18 cellular contexts compared by ENCODE assay signal in the genomic region with DNA sequence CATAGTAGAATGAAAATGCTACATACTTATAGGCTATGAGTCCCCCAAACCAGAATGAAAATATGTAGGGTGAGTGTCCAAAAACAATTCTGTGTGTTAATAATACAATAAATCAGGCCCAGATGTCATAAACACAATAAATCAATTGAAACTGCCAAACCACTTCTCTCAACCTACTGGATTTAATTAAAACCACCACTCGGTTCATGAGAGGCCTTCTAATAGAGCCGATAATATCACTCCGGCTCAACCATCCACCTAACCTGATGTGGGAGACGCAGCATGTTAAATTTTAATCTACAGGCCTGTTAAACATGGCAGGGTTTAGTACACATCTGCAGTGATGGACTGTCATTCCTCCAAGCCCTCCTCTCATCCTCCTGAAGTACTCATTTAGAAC.
A peak's percentile ranks its signal among the peaks of the same experiment; 100 is the strongest.
DNase-seq lines count a peak whose midpoint lies in the region; ATAC-seq and TF ChIP-seq lines count a peak whose summit lies in the region.
"Had no signal": no experiment of that assay in that cellular context is flagged by ENCODE, and none has a peak within 500 bp of the region (broad histone marks: within the 10 kb centered on the region; RNA-seq: fewer than 3 reads in every experiment).

No MANE protein-coding gene starts in this region.

- H2AFZ ChIP-seq in mesenchymal stem cell (ENCODE audit: low read depth, low read length), result no peak overlapping the region

- no peak overlapping the region for H2AK5ac ChIP-seq in mesenchymal stem cell (ENCODE audit: low read length, severe bottlenecking)

- H3K18ac ChIP-seq in mesenchymal stem cell (ENCODE audit: low read depth in 1 of 2, low read length in 2 of 2), result peak overlapping the region in 1 of 2 experiments; percentile 1

- no peak overlapping the region for H3K23ac ChIP-seq in mesenchymal stem cell (ENCODE audit: low read length in 2 of 2)

- no peak overlapping the region for H4K8ac ChIP-seq in mesenchymal stem cell (ENCODE audit: low read length)

- no peak for TF ChIP-seq CTCF in BE2C (IDR thresholded peaks at IDR 0.05; ENCODE audit: low read depth, low read length)

- H3K4me1 ChIP-seq in BE2C (peaks cover 41% of the 10 kb centered on the region), mesenchymal stem cell (ENCODE audit: control insufficient read depth, insufficient read depth, low read depth, low read length) (no peaks in the 10 kb centered on the region)

- no peak overlapping the region for H4K91ac ChIP-seq in mesenchymal stem cell (ENCODE audit: low read length)

- no peak overlapping the region for H2BK15ac ChIP-seq in mesenchymal stem cell (ENCODE audit: low read depth, poor library complexity, severe bottlenecking)

- ATAC-seq in SK-N-SH treated with all-trans-retinoic acid at 6 μM for 48 hours (no peak), GM18858 (IDR thresholded peaks at IDR 0.05; ENCODE audit: unreplicated experiment) (no peak), GM21723 (IDR thresholded peaks at IDR 0.05; ENCODE audit: unreplicated experiment) (no peak)
- ATAC-seq: activated CD8-positive, alpha-beta memory T cell treated with anti-CD3 and anti-CD28 coated beads, Interleukin-2, amount 10 ng/mL, durations not matched to agents 7 days and 5 days; activated naive CD4-positive, alpha-beta T cell treated with anti-CD3 and anti-CD28 coated beads, Interleukin-2, amount 50 U/mL, for 72 hours; HCT116; left lobe of liver had no signal

- no peaks in the 10 kb centered on the region for H3K79me1 ChIP-seq in mesenchymal stem cell (replicated peaks; ENCODE audit: low read length, poor library complexity, severe bottlenecking)

- no peak overlapping the region for H2BK5ac ChIP-seq in mesenchymal stem cell (ENCODE audit: low read depth, low read length, poor library complexity, severe bottlenecking)

- peak; percentile 70 for DNase-seq in BE2C
- peak; percentile 14 for DNase-seq in NCI-H1092 (lab: John Stamatoyannopoulos, UW)
- DNase-seq in mesenchymal stem cell, result no peak
- no peak for DNase-seq in UCSD-AML1 (lab: John Stamatoyannopoulos, UW; ENCODE audit: unreplicated experiment)
- DNase-seq: activated CD8-positive, alpha-beta memory T cell treated with anti-CD3 and anti-CD28 coated beads, Interleukin-2, amount 10 ng/mL, durations not matched to agents 7 days and 5 days; effector CD8-positive, alpha-beta T cell; esophagus squamous epithelium; head of caudate nucleus; NCI-H1105 treated with DMSO at 0.1 percent for 48 hours; NK-92 treated with Interleukin-12 subunit alpha and Interleukin-12 subunit beta, amount 100 ng/mL, for 24 hours; thyroid gland had no signal

- no peak overlapping the region for H3K27ac ChIP-seq in mesenchymal stem cell (ENCODE audit: low read length, poor library complexity, severe bottlenecking)
- H3K27ac ChIP-seq: RWPE1, thyroid gland had no signal

- WGBS in mesenchymal stem cell, result 94% methylated on average over 4 of the region's 4 CpGs

- no peak overlapping the region for H3K4me2 ChIP-seq in mesenchymal stem cell (ENCODE audit: low read length, poor library complexity, severe bottlenecking)

- no peak overlapping the region for H3K4ac ChIP-seq in mesenchymal stem cell (ENCODE audit: low read depth in 1 of 2, low read length in 2 of 2)

- H3K14ac ChIP-seq in mesenchymal stem cell (ENCODE audit: low read length in 2 of 2), result no peak overlapping the region

- no peak overlapping the region for H3K4me3 ChIP-seq in BE2C (ENCODE audit: low read depth, low read length)
- no peak overlapping the region for H3K4me3 ChIP-seq in mesenchymal stem cell (ENCODE audit: insufficient read depth in 1 of 2, low read depth in 1 of 2, low read length in 2 of 2)
- H3K4me3 ChIP-seq: esophagus squamous epithelium, thyroid gland had no signal

- H3K36me3 ChIP-seq in BE2C (no peaks in the 10 kb centered on the region), mesenchymal stem cell (ENCODE audit: control insufficient read depth in 1 of 2, insufficient read depth in 2 of 2, low read depth in 1 of 2, low read length in 2 of 2) (no peaks in the 10 kb centered on the region)
- H3K36me3 ChIP-seq: esophagus squamous epithelium, thyroid gland had no signal

- H3K9me3 ChIP-seq in BE2C, result no peaks in the 10 kb centered on the region
- no peaks in the 10 kb centered on the region for H3K9me3 ChIP-seq in mesenchymal stem cell (ENCODE audit: control insufficient read depth, low read length)
- H3K9me3 ChIP-seq: esophagus squamous epithelium, thyroid gland had no signal

- H3K27me3 ChIP-seq in BE2C, result no peaks in the 10 kb centered on the region
- H3K27me3 ChIP-seq in mesenchymal stem cell (ENCODE audit: control insufficient read depth in 1 of 2, insufficient read depth in 1 of 2, low read length in 2 of 2), result no peaks in the 10 kb centered on the region
- H3K27me3 ChIP-seq: esophagus squamous epithelium, thyroid gland had no signal

- no peak overlapping the region for H3K9ac ChIP-seq in mesenchymal stem cell (ENCODE audit: low read length)

- H2BK12ac ChIP-seq in mesenchymal stem cell (ENCODE audit: low read length in 2 of 2), result peak overlapping the region in 1 of 2 experiments; percentile 17

- H2BK120ac ChIP-seq in mesenchymal stem cell (ENCODE audit: low read depth, low read length), result peak overlapping the region; percentile 61

TF ChIP-seq in SK-N-SH treated with all-trans-retinoic acid at 6 μM for 48 hours, 23 proteins besides CTCF, POLR2A, EP300 and RAD21:
- TF ChIP-seq, protein P1, sequence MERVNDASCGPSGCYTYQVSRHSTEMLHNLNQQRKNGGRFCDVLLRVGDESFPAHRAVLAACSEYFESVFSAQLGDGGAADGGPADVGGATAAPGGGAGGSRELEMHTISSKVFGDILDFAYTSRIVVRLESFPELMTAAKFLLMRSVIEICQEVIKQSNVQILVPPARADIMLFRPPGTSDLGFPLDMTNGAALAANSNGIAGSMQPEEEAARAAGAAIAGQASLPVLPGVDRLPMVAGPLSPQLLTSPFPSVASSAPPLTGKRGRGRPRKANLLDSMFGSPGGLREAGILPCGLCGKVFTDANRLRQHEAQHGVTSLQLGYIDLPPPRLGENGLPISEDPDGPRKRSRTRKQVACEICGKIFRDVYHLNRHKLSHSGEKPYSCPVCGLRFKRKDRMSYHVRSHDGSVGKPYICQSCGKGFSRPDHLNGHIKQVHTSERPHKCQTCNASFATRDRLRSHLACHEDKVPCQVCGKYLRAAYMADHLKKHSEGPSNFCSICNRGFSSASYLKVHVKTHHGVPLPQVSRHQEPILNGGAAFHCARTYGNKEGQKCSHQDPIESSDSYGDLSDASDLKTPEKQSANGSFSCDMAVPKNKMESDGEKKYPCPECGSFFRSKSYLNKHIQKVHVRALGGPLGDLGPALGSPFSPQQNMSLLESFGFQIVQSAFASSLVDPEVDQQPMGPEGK (CRISPR knock-in tag; IDR thresholded peaks at IDR 0.05; ENCODE audit: borderline replicate concordance), result no peak
- peak; percentile 73; the same call in 1 of the 2 replicates for TF ChIP-seq TCF4 (CRISPR knock-in tag; IDR thresholded peaks at IDR 0.05; ENCODE audit: borderline replicate concordance)
- 0 out of 2 replicates have a peak, but pooled peaks have one; percentile 4 for TF ChIP-seq ZNF8 (CRISPR knock-in tag; IDR thresholded peaks at IDR 0.05)

Comparison
In these comparisons a context has a peak if more than half of its experiments do, and no peak if none do; other contexts are left out.
1. DNase-seq: peak in BE2C (single experiment) and NCI-H1092 (single experiment); none in mesenchymal stem cell (single experiment) and UCSD-AML1 (single experiment).